11 cellular contexts compared by ENCODE assay signal in genomic region chr3:138331143-138331894, GRCh38. TPM values are rescaled to one million over a fixed set of nuclear protein-coding genes. Genes with fewer than 3 reads are reported as not detected.
DNase-seq lines count a peak whose midpoint lies in the region; ATAC-seq and TF ChIP-seq lines count a peak whose summit lies in the region.
"Had no signal": no experiment of that assay in that cellular context is flagged by ENCODE, and none has a peak within 500 bp of the region (broad histone marks: within the 10 kb centered on the region; RNA-seq: fewer than 3 reads in every experiment).

No MANE protein-coding gene starts in this region.

- H3K4me1 ChIP-seq in A673 (ENCODE audit: insufficient read depth, low read length, poor library complexity, severe bottlenecking) (peaks cover 6% of the 10 kb centered on the region), foreskin keratinocyte (peaks cover 16% of the 10 kb centered on the region)

- ATAC-seq in foreskin keratinocyte (no peak), GM18867 (IDR thresholded peaks at IDR 0.05; ENCODE audit: unreplicated experiment) (no peak)

- peaks cover 10% of the 10 kb centered on the region for H3K27me3 ChIP-seq in A673 (replicated peaks; ENCODE audit: insufficient read depth, low read depth, low read length, poor library complexity)
- peaks cover 3% of the 10 kb centered on the region for H3K27me3 ChIP-seq in foreskin keratinocyte

- in situ Hi-C loops in SK-MEL-5 (cut with HindIII; ENCODE audit: low pct_unique_long_range_greater_than_20kb, low sequenced_read_pairs) = no loop called here

- H3K27ac ChIP-seq in A673 (ENCODE audit: low read depth, low read length, poor library complexity, severe bottlenecking) (no peak overlapping the region), foreskin keratinocyte (no peak overlapping the region)

- DNase-seq in A673 (ENCODE audit: low spot score) = peak; percentile 18
- DNase-seq in ELR (ENCODE audit: low read depth) = peak; percentile 29
- DNase-seq in SK-MEL-5 (ENCODE audit: low read depth, low spot score) = peak; percentile 25
- no peak for DNase-seq in foreskin keratinocyte
- DNase-seq in NCI-H1048 (lab: John Stamatoyannopoulos, UW) = no peak
- DNase-seq in stimulated activated CD4-positive, alpha-beta T cell treated with anti-CD3 and anti-CD28 coated beads, Interleukin-4, amount 100 ng/mL, for 1 hour = no peak
- DNase-seq in posterior vena cava (ENCODE audit: low spot score) = no peak
- DNase-seq: effector CD4-positive, alpha-beta T cell; islet precursor cell; T-helper 1 cell had no signal

- no peaks in the 10 kb centered on the region for H3K9me3 ChIP-seq in A673 (ENCODE audit: low read depth, low read length, poor library complexity, severe bottlenecking)

- no TSS peak for BruUV-seq in A673 (replicated peaks; lab: Mats Ljungman, UMichigan)

- POLR2A ChIA-PET in A673 (lab: Charles Lee; ENCODE audit: low non-redundant PET) = interaction anchor here (0.8 kb wide), 1 partner anchor 117 kb away, joined by 3 read pairs; no protein-coding TSS in a partner anchor

- H3K4me3 ChIP-seq in A673 (ENCODE audit: low read depth, low read length, poor library complexity, severe bottlenecking) = no peak overlapping the region

- H3K36me3 ChIP-seq in A673 (ENCODE audit: insufficient read depth, low read length, poor library complexity, severe bottlenecking) = no peaks in the 10 kb centered on the region

- TF ChIP-seq CTCF in A673 (conservative IDR thresholded peaks at IDR 0.05; ENCODE audit: low read depth, low read length) = peak; percentile 25; the same call in 1 of the 2 replicates
- TF ChIP-seq CTCF in foreskin keratinocyte (conservative IDR thresholded peaks at IDR 0.05) = peak; percentile 40

- intact Hi-C loops in A673 (cut with micrococcal nuclease; ENCODE audit: unreplicated experiment) (loop anchor here (5.0 kb wide), 1 partner anchor 144 kb away; the partner anchor contains the start of gene ARMC8), posterior vena cava (cut with DNase I) (loop anchor here in 1 of 2 donors (5.0 to 10.0 kb wide), 3 partner anchors 63 to 266 kb away; no protein-coding TSS in a partner anchor)

- CTCF ChIA-PET in A673 (lab: Charles Lee) = interaction anchor here (0.6 kb wide), 2 partner anchors 605 to 1276 kb away, joined by 3 to 7 read pairs; no protein-coding TSS in a partner anchor

RNA-seq across cellular contexts. Expression of gene NME9, which starts 1.7 kb away (rescaled TPM):
- not detected in 2 replicates for total RNA-seq in A673 (2021)
- total RNA-seq in SK-MEL-5 (2014; rRNA removed; shearing (Covaris generic)) = not detected in 2 replicates
- 0.30 TPM in 1 of 2 replicates, not detected in the other for polyA plus RNA-seq in SK-MEL-5 (2015; cell fraction: cytosol; rRNA removed)
- polyA plus RNA-seq in SK-MEL-5 (2015; cell fraction: nucleus; rRNA removed) = not detected in 2 replicates
- total RNA-seq in foreskin keratinocyte = not detected in 2 replicates
- not detected in 2 replicates for polyA plus RNA-seq in foreskin keratinocyte
- total RNA-seq in posterior vena cava = not detected

RNA-seq across cellular contexts. Expression of gene MRAS, which starts 17.1 kb away (rescaled TPM):
- 0.50 and 0.77 TPM in 2 replicates for total RNA-seq in A673 (2021)
- total RNA-seq in SK-MEL-5 (2014; rRNA removed; shearing (Covaris generic)) = 6.5 and 10.9 TPM in 2 replicates
- 8.0 and 12.4 TPM in 2 replicates for polyA plus RNA-seq in SK-MEL-5 (2015; cell fraction: cytosol; rRNA removed)
- polyA plus RNA-seq in SK-MEL-5 (2015; cell fraction: nucleus; rRNA removed) = 6.4 and 8.5 TPM in 2 replicates
- total RNA-seq in foreskin keratinocyte = 2.9 and 6.3 TPM in 2 replicates
- 1.4 and 2.4 TPM in 2 replicates for polyA plus RNA-seq in foreskin keratinocyte
- total RNA-seq in posterior vena cava = 100 to 1,000 TPM in 1 of 2 donors, 10 to 100 TPM in 1; 81.5 to 102 TPM

Comparison
In these comparisons a context has a peak if more than half of its experiments do, and no peak if none do; other contexts are left out.
1. DNase-seq: peak in A673 (single experiment), ELR (single experiment) and SK-MEL-5 (single experiment); none in foreskin keratinocyte (0 of 2), NCI-H1048 (single experiment), stimulated activated CD4-positive, alpha-beta T cell treated with anti-CD3 and anti-CD28 coated beads, Interleukin-4, amount 100 ng/mL, for 1 hour (single experiment) and posterior vena cava (single experiment).